Comparison of ENCODE assay signal across 22 cellular contexts in the genomic region with DNA sequence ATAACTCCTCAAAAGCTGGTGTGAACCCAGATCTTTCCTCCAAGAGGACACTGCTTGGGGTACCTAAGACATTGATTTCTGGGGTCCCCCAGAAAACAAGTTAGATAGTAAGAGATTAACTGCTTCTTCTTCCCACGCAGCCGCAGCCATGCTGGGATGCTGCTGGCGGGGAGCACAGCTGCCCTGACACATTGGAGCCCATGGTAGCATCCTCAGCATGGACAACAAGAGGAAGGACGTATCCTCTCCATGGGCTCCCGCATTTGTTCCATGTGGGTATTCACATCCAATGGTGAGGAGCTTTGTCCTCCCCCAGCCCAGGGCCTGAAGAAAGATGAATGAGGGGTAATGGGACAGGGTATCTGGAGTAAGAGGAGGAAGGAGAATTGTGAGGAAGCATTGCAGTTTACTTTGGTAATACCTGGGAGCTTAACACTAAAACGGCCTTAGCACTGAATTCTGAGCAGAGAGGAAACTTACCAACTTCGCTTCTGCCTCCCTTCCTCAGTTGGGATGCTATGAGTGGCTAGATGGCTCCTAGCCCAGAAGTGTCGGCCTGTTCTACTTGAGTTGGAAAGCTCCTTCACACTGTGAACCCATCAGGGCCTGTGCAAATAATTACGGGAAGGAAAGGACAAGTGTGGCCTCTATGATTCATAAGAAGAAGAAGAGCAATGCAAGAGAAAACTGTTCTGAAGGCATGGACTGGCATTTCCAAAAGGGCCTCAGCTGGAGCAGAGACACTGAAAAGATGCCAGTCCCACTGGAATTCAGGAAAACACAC. TPM values are rescaled to one million over a fixed set of nuclear protein-coding genes. Genes with fewer than 3 reads are reported as not detected.
"Had no signal": no experiment of that assay in that cellular context is flagged by ENCODE, and none has a peak within 500 bp of the region (broad histone marks: within the 10 kb centered on the region; RNA-seq: fewer than 3 reads in every experiment).

No MANE protein-coding gene starts in this region.

- H3K27ac ChIP-seq: body of pancreas, esophagus squamous epithelium, hepatocyte had no signal

- H3K27ac Mint-ChIP-seq: activated CD4-positive, alpha-beta T cell treated with anti-CD3 and anti-CD28 coated beads, Interleukin-2, amount 10 ng/mL, durations not matched to agents 24 days and 14 days; activated naive CD8-positive, alpha-beta T cell treated with anti-CD3 and anti-CD28 coated beads for 36 hours; activated T-cell treated with anti-CD3 and anti-CD28 coated beads, Interleukin-2, amount 50 U/mL, for 72 hours; nephron progenitor cell; T-helper 2 cell treated with Interferon-gamma antibody and Interleukin-4, amounts not matched to agents 5 μg/mL and 100 μg/mL, for 36 hours had no signal

- H3K27me3 ChIP-seq: body of pancreas had no signal

- H3K4me3 Mint-ChIP-seq: activated CD4-positive, alpha-beta T cell treated with anti-CD3 and anti-CD28 coated beads, Interleukin-2, amount 10 ng/mL, durations not matched to agents 24 days and 14 days; activated naive CD8-positive, alpha-beta T cell treated with anti-CD3 and anti-CD28 coated beads for 36 hours; activated T-cell treated with anti-CD3 and anti-CD28 coated beads, Interleukin-2, amount 50 U/mL, for 72 hours; nephron progenitor cell; T-helper 2 cell treated with Interferon-gamma antibody and Interleukin-4, amounts not matched to agents 5 μg/mL and 100 μg/mL, for 36 hours had no signal

- H3K36me3 Mint-ChIP-seq: activated naive CD8-positive, alpha-beta T cell treated with anti-CD3 and anti-CD28 coated beads for 36 hours had no signal

- H3K4me1 ChIP-seq: esophagus squamous epithelium had no signal

- H3K9me3 ChIP-seq: body of pancreas, esophagus squamous epithelium had no signal

- H3K36me3 ChIP-seq: esophagus squamous epithelium had no signal

- H3K4me3 ChIP-seq: body of pancreas, esophagus squamous epithelium, hepatocyte had no signal

- ATAC-seq: activated T-cell treated with anti-CD3 and anti-CD28 coated beads, Interleukin-2, amount 50 U/mL, for 72 hours; body of pancreas had no signal

- H3K9me3 Mint-ChIP-seq: activated CD4-positive, alpha-beta T cell treated with anti-CD3 and anti-CD28 coated beads, Interleukin-2, amount 10 ng/mL, durations not matched to agents 24 days and 14 days; activated naive CD8-positive, alpha-beta T cell treated with anti-CD3 and anti-CD28 coated beads for 36 hours; activated T-cell treated with anti-CD3 and anti-CD28 coated beads, Interleukin-2, amount 50 U/mL, for 72 hours; nephron progenitor cell; T-helper 2 cell treated with Interferon-gamma antibody and Interleukin-4, amounts not matched to agents 5 μg/mL and 100 μg/mL, for 36 hours had no signal

- DNase-seq: activated CD4-positive, alpha-beta T cell treated with anti-CD3 and anti-CD28 coated beads, Interleukin-2, amount 10 ng/mL, durations not matched to agents 24 days and 14 days; activated CD4-positive, CD25-positive, alpha-beta regulatory T cell; activated CD8-positive, alpha-beta memory T cell treated with anti-CD3 and anti-CD28 coated beads, Interleukin-2, amount 50 U/mL, for 48 hours; activated naive CD8-positive, alpha-beta T cell treated with anti-CD3 and anti-CD28 coated beads for 36 hours; activated T-cell treated with anti-CD3 and anti-CD28 coated beads, Interleukin-2, amount 50 U/mL, for 72 hours; body of pancreas; cortex of kidney; effector CD4-positive, alpha-beta T cell; esophagus squamous epithelium; islet precursor cell; mesendoderm; nephron progenitor cell; stimulated activated CD4-positive, alpha-beta T cell treated with anti-CD3 and anti-CD28 coated beads, Interleukin-15, amount 100 ng/mL, for 24 hours; stimulated activated CD4-positive, alpha-beta T cell treated with anti-CD3 and anti-CD28 coated beads, Interleukin-4, amount 100 ng/mL, for 1 hour; stimulated activated naive CD4-positive, alpha-beta T cell; trophoblast cell had no signal

- H3K4me1 Mint-ChIP-seq: activated CD4-positive, alpha-beta T cell treated with anti-CD3 and anti-CD28 coated beads, Interleukin-2, amount 10 ng/mL, durations not matched to agents 24 days and 14 days; activated naive CD8-positive, alpha-beta T cell treated with anti-CD3 and anti-CD28 coated beads for 36 hours; nephron progenitor cell had no signal

RNA-seq across cellular contexts. Expression of a gene that starts 43.9 kb away (rescaled TPM):
- total RNA-seq: activated CD4-positive, alpha-beta T cell treated with anti-CD3 and anti-CD28 coated beads, Interleukin-2, amount 10 ng/mL, durations not matched to agents 24 days and 14 days; activated naive CD8-positive, alpha-beta T cell treated with anti-CD3 and anti-CD28 coated beads for 36 hours; activated T-cell treated with anti-CD3 and anti-CD28 coated beads, Interleukin-2, amount 50 U/mL, for 72 hours; body of pancreas; endothelial cell of umbilical vein; esophagus squamous epithelium; fibroblast of villous mesenchyme; glomerular endothelial cell; hepatocyte; osteocyte had no signal
- polyA plus RNA-seq: endothelial cell of umbilical vein, hepatocyte had no signal
